ENCODE assay signal across 8 cellular contexts in genomic region chr5:122774861-122775712, GRCh38.
DNase-seq lines count a peak whose midpoint lies in the region; ATAC-seq and TF ChIP-seq lines count a peak whose summit lies in the region.

Gene SNX2 (plus strand): TSS chr5:122775080. CDS start chr5:122775104, 24 bp downstream.

- DNase-seq in NCI-H187 (lab: John Stamatoyannopoulos, UW): peak; percentile 24 to 78
- DNase-seq in T1000 (lab: John Stamatoyannopoulos, UW): peak; percentile 82
- peak; percentile 96 for DNase-seq in astrocyte of the hippocampus (ENCODE audit: low read depth, low spot score)
- peak; percentile 81 to 87 for DNase-seq in hippocampal formation (lab: John Stamatoyannopoulos, UW)
- DNase-seq in retinal pigment epithelial cell (ENCODE audit: low read depth): no peak
- no peak for DNase-seq in NCI-H146 treated with DMSO at 0.1 percent for 48 hours (lab: John Stamatoyannopoulos, UW; ENCODE audit: unreplicated experiment)

- ATAC-seq in GM18499 (IDR thresholded peaks at IDR 0.05; ENCODE audit: insufficient read depth, unreplicated experiment) (peak; percentile 61), HG02852 (IDR thresholded peaks at IDR 0.05; ENCODE audit: unreplicated experiment) (peak; percentile 86)

- H3K4me3 ChIP-seq in retinal pigment epithelial cell (ENCODE audit: low read length): peak within 1 kb of the TSS; percentile 94

- peak; percentile 27 for TF ChIP-seq CTCF in retinal pigment epithelial cell (conservative IDR thresholded peaks at IDR 0.05; ENCODE audit: low read depth, low read length)

Comparison
In these comparisons a context has a peak if more than half of its experiments do, and no peak if none do; other contexts are left out.
1. DNase-seq: peak in NCI-H187 (2 of 2), T1000 (single experiment), astrocyte of the hippocampus (single experiment) and hippocampal formation (2 of 2); none in retinal pigment epithelial cell (single experiment) and NCI-H146 treated with DMSO at 0.1 percent for 48 hours (single experiment).